19 cellular contexts compared by ENCODE assay signal in genomic region chr5:103703617-103704016, GRCh38.
"Had no signal": no experiment of that assay in that cellular context is flagged by ENCODE, and none has a peak within 500 bp of the region (broad histone marks: within the 10 kb centered on the region; RNA-seq: fewer than 3 reads in every experiment).

No MANE protein-coding gene starts in this region.

- H3K4me1 ChIP-seq: left ventricle myocardium inferior, testis, uterus had no signal

- H3K9me3 ChIP-seq: sigmoid colon, testis, uterus had no signal

- H3K27me3 ChIP-seq: sigmoid colon, testis, uterus had no signal

- DNase-seq: activated CD4-positive, alpha-beta T cell treated with anti-CD3 and anti-CD28 coated beads, Interleukin-2, amount 10 ng/mL, durations not matched to agents 7 days and 5 days; activated CD8-positive, alpha-beta memory T cell treated with anti-CD3 and anti-CD28 coated beads, Interleukin-2, amount 10 ng/mL, durations not matched to agents 7 days and 5 days; activated CD8-positive, alpha-beta T cell treated with anti-CD3 and anti-CD28 coated beads for 36 hours; activated effector memory CD4-positive, alpha-beta T cell treated with anti-CD3 and anti-CD28 coated beads, Interleukin-2, amount 50 U/mL, for 16 hours; activated naive CD4-positive, alpha-beta T cell treated with anti-CD3 and anti-CD28 coated beads, Interleukin-2, amount 10 ng/mL, durations not matched to agents 7 days and 5 days; activated T-cell treated with anti-CD3 and anti-CD28 coated beads for 4 hours; foreskin fibroblast; immature natural killer cell; left ventricle myocardium inferior; midbrain; retina; sigmoid colon; stimulated activated CD4-positive, alpha-beta T cell treated with anti-CD3 and anti-CD28 coated beads, Interleukin-15, amount 100 ng/mL, for 24 hours; stimulated activated naive B cell treated with anti-CD40 and anti-IgM and Interleukin-4, amounts not matched to agents 10 μg/mL and 1 μg/mL and 100 μg/mL, for 72 hours; testis; uterus had no signal

- H3K27ac ChIP-seq: left ventricle myocardium inferior, sigmoid colon, testis, uterus had no signal

- H3K36me3 ChIP-seq: left ventricle myocardium inferior, sigmoid colon, uterus had no signal

- ATAC-seq: activated CD4-positive, CD25-positive, alpha-beta regulatory T cell treated with anti-CD3 and anti-CD28 coated beads, Interleukin-2, amount 50 U/mL, for 24 hours; activated CD8-positive, alpha-beta memory T cell treated with anti-CD3 and anti-CD28 coated beads, Interleukin-2, amount 10 ng/mL, durations not matched to agents 7 days and 5 days; activated CD8-positive, alpha-beta T cell treated with anti-CD3 and anti-CD28 coated beads for 36 hours; natural killer cell treated with Interleukin-12 subunit alpha and Interleukin-12 subunit beta and Interleukin-15 and Interleukin-18, amount 100 ng/mL, for 72 hours; stimulated activated naive B cell treated with anti-CD40 and anti-IgM and Interleukin-4, amounts not matched to agents 10 μg/mL and 1 μg/mL and 100 μg/mL, for 72 hours had no signal

- H3K4me3 ChIP-seq: left ventricle myocardium inferior, sigmoid colon, smooth muscle cell, testis, uterus had no signal
